Comparison of ENCODE assay signal across 1 cellular context in the genomic region with DNA sequence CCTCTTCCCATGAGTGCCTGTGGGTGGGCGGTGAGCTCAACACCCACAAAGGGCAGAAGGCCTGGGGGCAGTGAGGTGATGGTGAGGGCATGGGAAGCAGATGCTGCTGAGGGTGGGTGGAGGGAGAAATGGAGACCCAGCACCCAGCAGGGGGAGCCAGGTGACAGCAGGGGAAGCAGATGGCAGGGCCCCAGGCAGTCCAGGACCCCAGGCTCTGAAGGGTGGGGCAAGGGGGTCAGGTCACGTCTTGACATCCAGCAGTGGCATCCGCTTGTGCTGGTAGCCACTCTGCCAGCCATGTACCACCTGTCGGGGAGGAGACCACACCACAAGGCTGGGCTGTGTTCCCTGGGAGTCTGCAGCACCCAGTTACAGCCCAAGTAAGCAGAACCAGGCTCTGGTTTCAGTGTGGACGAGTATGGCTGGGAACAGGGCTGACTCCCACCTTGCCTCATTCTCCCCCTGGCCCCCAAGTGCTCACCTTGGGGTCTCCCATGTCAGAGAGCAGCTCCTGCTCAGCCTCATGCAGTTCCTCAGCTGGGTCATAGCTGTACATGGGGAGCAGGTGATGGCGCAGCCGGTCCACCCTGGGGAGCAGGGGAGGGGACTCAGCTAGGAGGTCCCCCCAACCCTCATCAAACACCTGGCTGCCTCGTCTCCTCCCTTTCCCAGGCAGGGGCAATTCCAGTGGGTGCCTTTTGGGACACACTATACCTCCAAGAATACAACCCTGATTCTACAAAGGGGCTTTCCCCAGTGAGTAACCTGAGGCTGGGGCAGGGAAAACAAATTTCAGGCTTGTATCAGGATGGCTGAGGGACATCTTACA.
TF ChIP-seq lines count a peak whose summit lies in the region.

No MANE protein-coding gene starts in this region.

TF ChIP-seq in WTC11, 78 proteins besides CTCF, POLR2A, EP300 and RAD21 (continued from another document and continues in another):
- TF ChIP-seq, protein P1, sequence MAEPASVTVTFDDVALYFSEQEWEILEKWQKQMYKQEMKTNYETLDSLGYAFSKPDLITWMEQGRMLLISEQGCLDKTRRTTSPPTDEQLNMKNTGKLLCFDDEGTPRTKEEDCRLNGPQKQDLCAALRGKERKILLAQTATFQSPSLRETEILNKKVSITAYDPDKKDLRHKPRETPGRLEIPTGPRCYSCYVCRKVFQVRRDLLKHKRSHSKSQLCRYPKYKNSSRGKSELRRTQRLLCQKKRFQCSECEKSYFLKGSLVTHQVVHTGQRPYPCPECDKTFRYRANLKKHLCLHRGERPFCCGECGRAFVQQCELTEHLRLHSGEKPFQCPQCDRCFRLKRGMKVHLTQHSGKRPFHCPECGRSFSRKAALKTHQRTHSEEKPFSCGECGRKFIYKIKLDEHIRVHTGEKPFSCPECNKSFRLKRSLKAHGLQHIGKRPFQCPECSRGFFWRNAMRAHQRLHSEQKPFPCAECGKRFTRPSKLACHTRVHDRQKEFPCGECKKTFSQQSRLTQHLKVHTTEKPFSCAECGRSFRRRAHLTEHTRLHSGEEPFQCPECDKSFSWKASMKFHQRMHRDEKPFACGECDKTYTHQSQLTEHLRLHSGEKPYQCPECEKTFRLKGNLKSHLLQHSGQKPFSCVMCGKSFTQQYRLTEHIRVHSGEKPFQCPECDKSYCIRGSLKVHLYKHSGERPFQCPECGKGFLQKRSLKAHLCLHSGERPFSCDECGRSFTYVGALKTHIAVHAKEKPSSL (CRISPR knock-in tag; conservative IDR thresholded peaks at IDR 0.05): peak; percentile 91
- TF ChIP-seq, protein P2, sequence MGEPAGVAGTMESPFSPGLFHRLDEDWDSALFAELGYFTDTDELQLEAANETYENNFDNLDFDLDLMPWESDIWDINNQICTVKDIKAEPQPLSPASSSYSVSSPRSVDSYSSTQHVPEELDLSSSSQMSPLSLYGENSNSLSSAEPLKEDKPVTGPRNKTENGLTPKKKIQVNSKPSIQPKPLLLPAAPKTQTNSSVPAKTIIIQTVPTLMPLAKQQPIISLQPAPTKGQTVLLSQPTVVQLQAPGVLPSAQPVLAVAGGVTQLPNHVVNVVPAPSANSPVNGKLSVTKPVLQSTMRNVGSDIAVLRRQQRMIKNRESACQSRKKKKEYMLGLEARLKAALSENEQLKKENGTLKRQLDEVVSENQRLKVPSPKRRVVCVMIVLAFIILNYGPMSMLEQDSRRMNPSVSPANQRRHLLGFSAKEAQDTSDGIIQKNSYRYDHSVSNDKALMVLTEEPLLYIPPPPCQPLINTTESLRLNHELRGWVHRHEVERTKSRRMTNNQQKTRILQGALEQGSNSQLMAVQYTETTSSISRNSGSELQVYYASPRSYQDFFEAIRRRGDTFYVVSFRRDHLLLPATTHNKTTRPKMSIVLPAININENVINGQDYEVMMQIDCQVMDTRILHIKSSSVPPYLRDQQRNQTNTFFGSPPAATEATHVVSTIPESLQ (CRISPR knock-in tag; IDR thresholded peaks at IDR 0.05): no peak
- TF ChIP-seq OVOL2 (CRISPR knock-in tag; IDR thresholded peaks at IDR 0.05; ENCODE audit: borderline replicate concordance): no peak
- TF ChIP-seq, protein P3, sequence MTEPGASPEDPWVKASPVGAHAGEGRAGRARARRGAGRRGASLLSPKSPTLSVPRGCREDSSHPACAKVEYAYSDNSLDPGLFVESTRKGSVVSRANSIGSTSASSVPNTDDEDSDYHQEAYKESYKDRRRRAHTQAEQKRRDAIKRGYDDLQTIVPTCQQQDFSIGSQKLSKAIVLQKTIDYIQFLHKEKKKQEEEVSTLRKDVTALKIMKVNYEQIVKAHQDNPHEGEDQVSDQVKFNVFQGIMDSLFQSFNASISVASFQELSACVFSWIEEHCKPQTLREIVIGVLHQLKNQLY (CRISPR knock-in tag; IDR thresholded peaks at IDR 0.05): peak; percentile 78
- TF ChIP-seq, protein P4, sequence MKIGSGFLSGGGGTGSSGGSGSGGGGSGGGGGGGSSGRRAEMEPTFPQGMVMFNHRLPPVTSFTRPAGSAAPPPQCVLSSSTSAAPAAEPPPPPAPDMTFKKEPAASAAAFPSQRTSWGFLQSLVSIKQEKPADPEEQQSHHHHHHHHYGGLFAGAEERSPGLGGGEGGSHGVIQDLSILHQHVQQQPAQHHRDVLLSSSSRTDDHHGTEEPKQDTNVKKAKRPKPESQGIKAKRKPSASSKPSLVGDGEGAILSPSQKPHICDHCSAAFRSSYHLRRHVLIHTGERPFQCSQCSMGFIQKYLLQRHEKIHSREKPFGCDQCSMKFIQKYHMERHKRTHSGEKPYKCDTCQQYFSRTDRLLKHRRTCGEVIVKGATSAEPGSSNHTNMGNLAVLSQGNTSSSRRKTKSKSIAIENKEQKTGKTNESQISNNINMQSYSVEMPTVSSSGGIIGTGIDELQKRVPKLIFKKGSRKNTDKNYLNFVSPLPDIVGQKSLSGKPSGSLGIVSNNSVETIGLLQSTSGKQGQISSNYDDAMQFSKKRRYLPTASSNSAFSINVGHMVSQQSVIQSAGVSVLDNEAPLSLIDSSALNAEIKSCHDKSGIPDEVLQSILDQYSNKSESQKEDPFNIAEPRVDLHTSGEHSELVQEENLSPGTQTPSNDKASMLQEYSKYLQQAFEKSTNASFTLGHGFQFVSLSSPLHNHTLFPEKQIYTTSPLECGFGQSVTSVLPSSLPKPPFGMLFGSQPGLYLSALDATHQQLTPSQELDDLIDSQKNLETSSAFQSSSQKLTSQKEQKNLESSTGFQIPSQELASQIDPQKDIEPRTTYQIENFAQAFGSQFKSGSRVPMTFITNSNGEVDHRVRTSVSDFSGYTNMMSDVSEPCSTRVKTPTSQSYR (CRISPR knock-in tag; IDR thresholded peaks at IDR 0.05): peak; percentile 77; the same call in 1 of the 2 replicates
- no peak for TF ChIP-seq FOXJ3 (CRISPR knock-in tag; IDR thresholded peaks at IDR 0.05; ENCODE audit: borderline replicate concordance)
- TF ChIP-seq JUN (CRISPR knock-in tag; IDR thresholded peaks at IDR 0.05): no peak
- TF ChIP-seq, protein P5, sequence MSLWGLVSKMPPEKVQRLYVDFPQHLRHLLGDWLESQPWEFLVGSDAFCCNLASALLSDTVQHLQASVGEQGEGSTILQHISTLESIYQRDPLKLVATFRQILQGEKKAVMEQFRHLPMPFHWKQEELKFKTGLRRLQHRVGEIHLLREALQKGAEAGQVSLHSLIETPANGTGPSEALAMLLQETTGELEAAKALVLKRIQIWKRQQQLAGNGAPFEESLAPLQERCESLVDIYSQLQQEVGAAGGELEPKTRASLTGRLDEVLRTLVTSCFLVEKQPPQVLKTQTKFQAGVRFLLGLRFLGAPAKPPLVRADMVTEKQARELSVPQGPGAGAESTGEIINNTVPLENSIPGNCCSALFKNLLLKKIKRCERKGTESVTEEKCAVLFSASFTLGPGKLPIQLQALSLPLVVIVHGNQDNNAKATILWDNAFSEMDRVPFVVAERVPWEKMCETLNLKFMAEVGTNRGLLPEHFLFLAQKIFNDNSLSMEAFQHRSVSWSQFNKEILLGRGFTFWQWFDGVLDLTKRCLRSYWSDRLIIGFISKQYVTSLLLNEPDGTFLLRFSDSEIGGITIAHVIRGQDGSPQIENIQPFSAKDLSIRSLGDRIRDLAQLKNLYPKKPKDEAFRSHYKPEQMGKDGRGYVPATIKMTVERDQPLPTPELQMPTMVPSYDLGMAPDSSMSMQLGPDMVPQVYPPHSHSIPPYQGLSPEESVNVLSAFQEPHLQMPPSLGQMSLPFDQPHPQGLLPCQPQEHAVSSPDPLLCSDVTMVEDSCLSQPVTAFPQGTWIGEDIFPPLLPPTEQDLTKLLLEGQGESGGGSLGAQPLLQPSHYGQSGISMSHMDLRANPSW (CRISPR knock-in tag; conservative IDR thresholded peaks at IDR 0.05; ENCODE audit: low read depth): no peak
- no peak; the same call in 1 of the 2 replicates for TF ChIP-seq ATF1 (CRISPR knock-in tag; IDR thresholded peaks at IDR 0.05)
- TF ChIP-seq, protein P6, sequence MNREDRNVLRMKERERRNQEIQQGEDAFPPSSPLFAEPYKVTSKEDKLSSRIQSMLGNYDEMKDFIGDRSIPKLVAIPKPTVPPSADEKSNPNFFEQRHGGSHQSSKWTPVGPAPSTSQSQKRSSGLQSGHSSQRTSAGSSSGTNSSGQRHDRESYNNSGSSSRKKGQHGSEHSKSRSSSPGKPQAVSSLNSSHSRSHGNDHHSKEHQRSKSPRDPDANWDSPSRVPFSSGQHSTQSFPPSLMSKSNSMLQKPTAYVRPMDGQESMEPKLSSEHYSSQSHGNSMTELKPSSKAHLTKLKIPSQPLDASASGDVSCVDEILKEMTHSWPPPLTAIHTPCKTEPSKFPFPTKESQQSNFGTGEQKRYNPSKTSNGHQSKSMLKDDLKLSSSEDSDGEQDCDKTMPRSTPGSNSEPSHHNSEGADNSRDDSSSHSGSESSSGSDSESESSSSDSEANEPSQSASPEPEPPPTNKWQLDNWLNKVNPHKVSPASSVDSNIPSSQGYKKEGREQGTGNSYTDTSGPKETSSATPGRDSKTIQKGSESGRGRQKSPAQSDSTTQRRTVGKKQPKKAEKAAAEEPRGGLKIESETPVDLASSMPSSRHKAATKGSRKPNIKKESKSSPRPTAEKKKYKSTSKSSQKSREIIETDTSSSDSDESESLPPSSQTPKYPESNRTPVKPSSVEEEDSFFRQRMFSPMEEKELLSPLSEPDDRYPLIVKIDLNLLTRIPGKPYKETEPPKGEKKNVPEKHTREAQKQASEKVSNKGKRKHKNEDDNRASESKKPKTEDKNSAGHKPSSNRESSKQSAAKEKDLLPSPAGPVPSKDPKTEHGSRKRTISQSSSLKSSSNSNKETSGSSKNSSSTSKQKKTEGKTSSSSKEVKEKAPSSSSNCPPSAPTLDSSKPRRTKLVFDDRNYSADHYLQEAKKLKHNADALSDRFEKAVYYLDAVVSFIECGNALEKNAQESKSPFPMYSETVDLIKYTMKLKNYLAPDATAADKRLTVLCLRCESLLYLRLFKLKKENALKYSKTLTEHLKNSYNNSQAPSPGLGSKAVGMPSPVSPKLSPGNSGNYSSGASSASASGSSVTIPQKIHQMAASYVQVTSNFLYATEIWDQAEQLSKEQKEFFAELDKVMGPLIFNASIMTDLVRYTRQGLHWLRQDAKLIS (CRISPR knock-in tag; IDR thresholded peaks at IDR 0.05; ENCODE audit: borderline replicate concordance): peak; percentile 73; the same call in 1 of the 2 replicates
- TF ChIP-seq, protein P7, sequence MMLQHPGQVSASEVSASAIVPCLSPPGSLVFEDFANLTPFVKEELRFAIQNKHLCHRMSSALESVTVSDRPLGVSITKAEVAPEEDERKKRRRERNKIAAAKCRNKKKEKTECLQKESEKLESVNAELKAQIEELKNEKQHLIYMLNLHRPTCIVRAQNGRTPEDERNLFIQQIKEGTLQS (CRISPR knock-in tag; conservative IDR thresholded peaks at IDR 0.05): peak; percentile 40; the same call in 1 of the 2 replicates
- no peak for TF ChIP-seq GABPB1 (CRISPR knock-in tag; IDR thresholded peaks at IDR 0.05)
- TF ChIP-seq SMAD4 (CRISPR knock-in tag; IDR thresholded peaks at IDR 0.05): no peak
- TF ChIP-seq, protein P8, sequence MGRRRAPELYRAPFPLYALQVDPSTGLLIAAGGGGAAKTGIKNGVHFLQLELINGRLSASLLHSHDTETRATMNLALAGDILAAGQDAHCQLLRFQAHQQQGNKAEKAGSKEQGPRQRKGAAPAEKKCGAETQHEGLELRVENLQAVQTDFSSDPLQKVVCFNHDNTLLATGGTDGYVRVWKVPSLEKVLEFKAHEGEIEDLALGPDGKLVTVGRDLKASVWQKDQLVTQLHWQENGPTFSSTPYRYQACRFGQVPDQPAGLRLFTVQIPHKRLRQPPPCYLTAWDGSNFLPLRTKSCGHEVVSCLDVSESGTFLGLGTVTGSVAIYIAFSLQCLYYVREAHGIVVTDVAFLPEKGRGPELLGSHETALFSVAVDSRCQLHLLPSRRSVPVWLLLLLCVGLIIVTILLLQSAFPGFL (CRISPR knock-in tag; IDR thresholded peaks at IDR 0.05; ENCODE audit: borderline replicate concordance): no peak
- TF ChIP-seq, protein P9, sequence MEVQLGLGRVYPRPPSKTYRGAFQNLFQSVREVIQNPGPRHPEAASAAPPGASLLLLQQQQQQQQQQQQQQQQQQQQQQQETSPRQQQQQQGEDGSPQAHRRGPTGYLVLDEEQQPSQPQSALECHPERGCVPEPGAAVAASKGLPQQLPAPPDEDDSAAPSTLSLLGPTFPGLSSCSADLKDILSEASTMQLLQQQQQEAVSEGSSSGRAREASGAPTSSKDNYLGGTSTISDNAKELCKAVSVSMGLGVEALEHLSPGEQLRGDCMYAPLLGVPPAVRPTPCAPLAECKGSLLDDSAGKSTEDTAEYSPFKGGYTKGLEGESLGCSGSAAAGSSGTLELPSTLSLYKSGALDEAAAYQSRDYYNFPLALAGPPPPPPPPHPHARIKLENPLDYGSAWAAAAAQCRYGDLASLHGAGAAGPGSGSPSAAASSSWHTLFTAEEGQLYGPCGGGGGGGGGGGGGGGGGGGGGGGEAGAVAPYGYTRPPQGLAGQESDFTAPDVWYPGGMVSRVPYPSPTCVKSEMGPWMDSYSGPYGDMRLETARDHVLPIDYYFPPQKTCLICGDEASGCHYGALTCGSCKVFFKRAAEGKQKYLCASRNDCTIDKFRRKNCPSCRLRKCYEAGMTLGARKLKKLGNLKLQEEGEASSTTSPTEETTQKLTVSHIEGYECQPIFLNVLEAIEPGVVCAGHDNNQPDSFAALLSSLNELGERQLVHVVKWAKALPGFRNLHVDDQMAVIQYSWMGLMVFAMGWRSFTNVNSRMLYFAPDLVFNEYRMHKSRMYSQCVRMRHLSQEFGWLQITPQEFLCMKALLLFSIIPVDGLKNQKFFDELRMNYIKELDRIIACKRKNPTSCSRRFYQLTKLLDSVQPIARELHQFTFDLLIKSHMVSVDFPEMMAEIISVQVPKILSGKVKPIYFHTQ (CRISPR knock-in tag; IDR thresholded peaks at IDR 0.05): peak; percentile 92
- peak; percentile 56 for TF ChIP-seq NFYB (CRISPR knock-in tag; conservative IDR thresholded peaks at IDR 0.05; ENCODE audit: low read depth)
- TF ChIP-seq ZNF138 (CRISPR knock-in tag; conservative IDR thresholded peaks at IDR 0.05): no peak
- TF ChIP-seq, protein P10, sequence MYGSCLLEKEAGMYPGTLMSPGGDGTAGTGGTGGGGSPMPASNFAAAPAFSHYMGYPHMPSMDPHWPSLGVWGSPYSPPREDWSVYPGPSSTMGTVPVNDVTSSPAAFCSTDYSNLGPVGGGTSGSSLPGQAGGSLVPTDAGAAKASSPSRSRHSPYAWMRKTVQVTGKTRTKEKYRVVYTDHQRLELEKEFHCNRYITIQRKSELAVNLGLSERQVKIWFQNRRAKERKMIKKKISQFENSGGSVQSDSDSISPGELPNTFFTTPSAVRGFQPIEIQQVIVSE (CRISPR knock-in tag; IDR thresholded peaks at IDR 0.05; ENCODE audit: borderline replicate concordance): no peak
- TF ChIP-seq, protein P11, sequence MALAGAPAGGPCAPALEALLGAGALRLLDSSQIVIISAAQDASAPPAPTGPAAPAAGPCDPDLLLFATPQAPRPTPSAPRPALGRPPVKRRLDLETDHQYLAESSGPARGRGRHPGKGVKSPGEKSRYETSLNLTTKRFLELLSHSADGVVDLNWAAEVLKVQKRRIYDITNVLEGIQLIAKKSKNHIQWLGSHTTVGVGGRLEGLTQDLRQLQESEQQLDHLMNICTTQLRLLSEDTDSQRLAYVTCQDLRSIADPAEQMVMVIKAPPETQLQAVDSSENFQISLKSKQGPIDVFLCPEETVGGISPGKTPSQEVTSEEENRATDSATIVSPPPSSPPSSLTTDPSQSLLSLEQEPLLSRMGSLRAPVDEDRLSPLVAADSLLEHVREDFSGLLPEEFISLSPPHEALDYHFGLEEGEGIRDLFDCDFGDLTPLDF (CRISPR knock-in tag; IDR thresholded peaks at IDR 0.05): peak; percentile 83; the same call in 1 of the 2 replicates
- TF ChIP-seq, protein P12, sequence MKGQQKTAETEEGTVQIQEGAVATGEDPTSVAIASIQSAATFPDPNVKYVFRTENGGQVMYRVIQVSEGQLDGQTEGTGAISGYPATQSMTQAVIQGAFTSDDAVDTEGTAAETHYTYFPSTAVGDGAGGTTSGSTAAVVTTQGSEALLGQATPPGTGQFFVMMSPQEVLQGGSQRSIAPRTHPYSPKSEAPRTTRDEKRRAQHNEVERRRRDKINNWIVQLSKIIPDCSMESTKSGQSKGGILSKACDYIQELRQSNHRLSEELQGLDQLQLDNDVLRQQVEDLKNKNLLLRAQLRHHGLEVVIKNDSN (CRISPR knock-in tag; IDR thresholded peaks at IDR 0.05): no peak
